ENCODE assay signal across 8 cellular contexts in the genomic region with DNA sequence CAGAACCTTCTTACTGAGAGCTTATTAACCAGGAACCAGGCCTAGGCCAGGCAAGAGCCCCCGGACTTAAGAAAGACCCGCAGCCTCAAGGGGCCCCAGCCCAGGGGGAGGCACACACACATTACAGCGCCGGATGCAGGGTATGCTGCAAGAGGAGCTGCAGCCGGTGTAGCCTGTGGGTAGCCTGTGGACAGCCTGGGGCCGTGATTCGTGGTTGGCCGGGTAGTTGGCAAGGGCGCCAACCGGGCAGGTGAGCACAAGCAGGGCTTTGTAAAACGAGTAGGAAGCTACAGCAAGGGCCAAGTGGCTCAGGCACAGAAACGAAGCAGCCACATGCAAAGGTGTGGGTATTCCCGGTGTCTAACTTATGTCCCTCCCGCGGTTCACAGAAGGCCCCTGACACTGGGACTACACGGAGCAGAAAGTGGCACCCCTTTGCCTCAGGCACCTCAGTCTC. TPM values are rescaled to one million over a fixed set of nuclear protein-coding genes. Genes with fewer than 3 reads are reported as not detected.
A peak's percentile ranks its signal among the peaks of the same experiment; 100 is the strongest.
DNase-seq lines count a peak whose midpoint lies in the region; ATAC-seq and TF ChIP-seq lines count a peak whose summit lies in the region.

No MANE protein-coding gene starts in this region.

- CTCF ChIA-PET in RWPE1 (lab: Yijun Ruan, JAX), result interaction anchor here (0.6 to 1.3 kb wide), 2 partner anchors 40 to 189 kb away, joined by 3 read pairs; no protein-coding TSS in a partner anchor

- H3K9me3 Mint-ChIP-seq in T-helper 2 cell treated with Interferon-gamma antibody and Interleukin-4, amounts not matched to agents 5 μg/mL and 100 μg/mL, for 36 hours, result no peaks in the 10 kb centered on the region
- H3K9me3 Mint-ChIP-seq in stimulated activated naive B cell treated with anti-CD40 and anti-IgM and Interleukin-4, amounts not matched to agents 10 μg/mL and 1 μg/mL and 100 μg/mL, for 72 hours, result peaks cover 0 to under 1% of the 10 kb centered on the region in 2 donors
- H3K9me3 Mint-ChIP-seq in progenitor cell of endocrine pancreas (ENCODE audit: low read depth), result no peaks in the 10 kb centered on the region

- H3K4me3 Mint-ChIP-seq in T-helper 2 cell treated with Interferon-gamma antibody and Interleukin-4, amounts not matched to agents 5 μg/mL and 100 μg/mL, for 36 hours, result peak overlapping the region; percentile 64
- peak overlapping the region; percentile 74 to 81 for H3K4me3 Mint-ChIP-seq in stimulated activated naive B cell treated with anti-CD40 and anti-IgM and Interleukin-4, amounts not matched to agents 10 μg/mL and 1 μg/mL and 100 μg/mL, for 72 hours
- no peak overlapping the region for H3K4me3 Mint-ChIP-seq in progenitor cell of endocrine pancreas (ENCODE audit: low read depth)

- peak overlapping the region; percentile 91 for H3K27ac ChIP-seq in RWPE1

- no peaks in the 10 kb centered on the region for H3K4me1 Mint-ChIP-seq in T-helper 2 cell treated with Interferon-gamma antibody and Interleukin-4, amounts not matched to agents 5 μg/mL and 100 μg/mL, for 36 hours (ENCODE audit: low read depth)
- peaks cover 12 to 17% of the 10 kb centered on the region in 2 donors for H3K4me1 Mint-ChIP-seq in stimulated activated naive B cell treated with anti-CD40 and anti-IgM and Interleukin-4, amounts not matched to agents 10 μg/mL and 1 μg/mL and 100 μg/mL, for 72 hours
- H3K4me1 Mint-ChIP-seq in progenitor cell of endocrine pancreas (ENCODE audit: low read depth), result no peaks in the 10 kb centered on the region

- no peak for DNase-seq in T-helper 2 cell treated with Interferon-gamma antibody and Interleukin-4, amounts not matched to agents 5 μg/mL and 100 μg/mL, for 36 hours (ENCODE audit: low spot score)
- no peak for DNase-seq in T-helper 2 cell
- DNase-seq in RWPE1 (ENCODE audit: low spot score), result peak; percentile 67
- no peak for DNase-seq in fibroblast of pulmonary artery (ENCODE audit: low read depth)
- no peak for DNase-seq in stimulated activated naive B cell treated with anti-CD40 and anti-IgM and Interleukin-4, amounts not matched to agents 10 μg/mL and 1 μg/mL and 100 μg/mL, for 72 hours
- DNase-seq in foreskin melanocyte, result no peak
- DNase-seq in progenitor cell of endocrine pancreas (ENCODE audit: low spot score, unreplicated experiment), result no peak

- TF ChIP-seq CTCF in RWPE1 (conservative IDR thresholded peaks at IDR 0.05; ENCODE audit: low read depth), result no peak
- TF ChIP-seq CTCF in fibroblast of pulmonary artery (IDR thresholded peaks at IDR 0.05; ENCODE audit: low read length, missing control alignments), result no peak
- no peak for TF ChIP-seq CTCF in progenitor cell of endocrine pancreas (IDR thresholded peaks at IDR 0.05; ENCODE audit: unreplicated experiment)

- H3K27me3 Mint-ChIP-seq in T-helper 2 cell treated with Interferon-gamma antibody and Interleukin-4, amounts not matched to agents 5 μg/mL and 100 μg/mL, for 36 hours (ENCODE audit: low read depth), result no peaks in the 10 kb centered on the region
- H3K27me3 Mint-ChIP-seq in stimulated activated naive B cell treated with anti-CD40 and anti-IgM and Interleukin-4, amounts not matched to agents 10 μg/mL and 1 μg/mL and 100 μg/mL, for 72 hours, result no peaks in the 10 kb centered on the region
- H3K27me3 Mint-ChIP-seq in progenitor cell of endocrine pancreas, result no peaks in the 10 kb centered on the region

- H3K36me3 Mint-ChIP-seq in T-helper 2 cell treated with Interferon-gamma antibody and Interleukin-4, amounts not matched to agents 5 μg/mL and 100 μg/mL, for 36 hours (ENCODE audit: low read depth), result peaks cover 11% of the 10 kb centered on the region
- H3K36me3 Mint-ChIP-seq in stimulated activated naive B cell treated with anti-CD40 and anti-IgM and Interleukin-4, amounts not matched to agents 10 μg/mL and 1 μg/mL and 100 μg/mL, for 72 hours, result peaks cover 31 to 39% of the 10 kb centered on the region in 2 donors
- H3K36me3 Mint-ChIP-seq in progenitor cell of endocrine pancreas (ENCODE audit: insufficient read depth), result peaks cover 12% of the 10 kb centered on the region

- ATAC-seq in HG02798 (IDR thresholded peaks at IDR 0.05; ENCODE audit: poor library complexity, unreplicated experiment), result peak; percentile 30
- peak; percentile 13 to 34 for ATAC-seq in stimulated activated naive B cell treated with anti-CD40 and anti-IgM and Interleukin-4, amounts not matched to agents 10 μg/mL and 1 μg/mL and 100 μg/mL, for 72 hours (replicated peaks)

- no peak overlapping the region for H3K27ac Mint-ChIP-seq in T-helper 2 cell treated with Interferon-gamma antibody and Interleukin-4, amounts not matched to agents 5 μg/mL and 100 μg/mL, for 36 hours
- peak overlapping the region; percentile 73 for H3K27ac Mint-ChIP-seq in stimulated activated naive B cell treated with anti-CD40 and anti-IgM and Interleukin-4, amounts not matched to agents 10 μg/mL and 1 μg/mL and 100 μg/mL, for 72 hours
- H3K27ac Mint-ChIP-seq in progenitor cell of endocrine pancreas, result no peak overlapping the region

- POLR2A ChIA-PET in RWPE1 (lab: Yijun Ruan, JAX; ENCODE audit: low non-redundant PET), result interaction anchor here (0.7 kb wide), 1 partner anchor 15 kb away, joined by 5 read pairs; no protein-coding TSS in a partner anchor

- peak overlapping the region; percentile 45 for H3K4me3 ChIP-seq in fibroblast of pulmonary artery (replicated peaks; ENCODE audit: low read depth, low read length)

RNA-seq across cellular contexts. Expression of a gene that starts 40.6 kb away (rescaled TPM):
- 2.1 and 2.5 TPM in 2 replicates for total RNA-seq in progenitor cell of endocrine pancreas
